ENCODE assay signal across 23 cellular contexts in genomic region chr10:118430190-118430589, GRCh38.
DNase-seq lines count a peak whose midpoint lies in the region; ATAC-seq and TF ChIP-seq lines count a peak whose summit lies in the region.
"Had no signal": no experiment of that assay in that cellular context is flagged by ENCODE, and none has a peak within 500 bp of the region (broad histone marks: within the 10 kb centered on the region; RNA-seq: fewer than 3 reads in every experiment).

No MANE protein-coding gene starts in this region.

- no peak overlapping the region for H3K18ac ChIP-seq in neuronal stem cell (ENCODE audit: low read length)

- H3K27me3 ChIP-seq in esophagus muscularis mucosa (no peaks in the 10 kb centered on the region), neuronal stem cell (ENCODE audit: control insufficient read depth in 3 of 3, insufficient read depth in 3 of 3, low read depth in 1 of 3, low read length in 3 of 3) (no peaks in the 10 kb centered on the region)
- H3K27me3 ChIP-seq: BE2C, BLaER1 had no signal

- CTCF ChIA-PET in activated CD4-positive, alpha-beta T cell treated with anti-CD3 and anti-CD28 coated beads for 36 hours (lab: Charles Lee), result interaction anchor here (1.6 kb wide), 1 partner anchor 9 kb away, joined by 6 read pairs; no protein-coding TSS in a partner anchor
- CTCF ChIA-PET in HEK293 (lab: Yijun Ruan, JAX) (interaction anchor here (1.1 to 1.6 kb wide), 2 partner anchors 29 to 171 kb away, joined by 3 to 4 read pairs; no protein-coding TSS in a partner anchor), HEK293T (lab: Yijun Ruan, JAX) (no interaction called here)

- TF ChIP-seq CTCF in HEK293 (tag by site-specific recombination; IDR thresholded peaks at IDR 0.05) (no peak), VCaP (conservative IDR thresholded peaks at IDR 0.05) (no peak), esophagus muscularis mucosa (IDR thresholded peaks at IDR 0.05) (no peak)

- H3K27me3 Mint-ChIP-seq in activated CD4-positive, alpha-beta T cell treated with anti-CD3 and anti-CD28 coated beads, Interleukin-2, amount 10 ng/mL, durations not matched to agents 24 days and 14 days, result peaks cover 22% of the 10 kb centered on the region
- peaks cover 21% of the 10 kb centered on the region for H3K27me3 Mint-ChIP-seq in activated CD4-positive, alpha-beta T cell treated with anti-CD3 and anti-CD28 coated beads for 36 hours

- H3K23ac ChIP-seq in neuronal stem cell (ENCODE audit: low read depth, low read length, poor library complexity), result no peak overlapping the region

- no peaks in the 10 kb centered on the region for H3K36me3 Mint-ChIP-seq in activated CD4-positive, alpha-beta T cell treated with anti-CD3 and anti-CD28 coated beads, Interleukin-2, amount 10 ng/mL, durations not matched to agents 24 days and 14 days (ENCODE audit: low read depth)
- no peaks in the 10 kb centered on the region for H3K36me3 Mint-ChIP-seq in activated CD4-positive, alpha-beta T cell treated with anti-CD3 and anti-CD28 coated beads for 36 hours (ENCODE audit: low read depth)
- H3K36me3 Mint-ChIP-seq: CD14-positive monocyte; CD4-positive, alpha-beta memory T cell; CD4-positive, CD25-positive, alpha-beta regulatory T cell; CD8-positive, alpha-beta memory T cell had no signal

- H4K8ac ChIP-seq in neuronal stem cell (ENCODE audit: low read depth, low read length), result no peak overlapping the region

- intact Hi-C loops in activated CD4-positive, alpha-beta T cell treated with anti-CD3 and anti-CD28 coated beads, Interleukin-2, amount 10 ng/mL, durations not matched to agents 24 days and 14 days (cut with micrococcal nuclease), result no loop called here
- intact Hi-C loops in activated CD4-positive, alpha-beta T cell treated with anti-CD3 and anti-CD28 coated beads for 36 hours (cut with DNase I, micrococcal nuclease), result no loop called here
- intact Hi-C loops in esophagus muscularis mucosa (cut with DNase I), result no loop called here

- H3K9ac ChIP-seq in neuronal stem cell (ENCODE audit: low read depth, low read length, poor library complexity), result no peak overlapping the region
- H3K9ac ChIP-seq: BLaER1 had no signal

- no peak overlapping the region for H3K14ac ChIP-seq in neuronal stem cell (ENCODE audit: low read length)

- no peak overlapping the region for H3K27ac ChIP-seq in HEK293 (ENCODE audit: extremely low read depth, low read depth, low read length)
- peak overlapping the region; percentile 44; the same call in 1 of the 2 replicates for H3K27ac ChIP-seq in VCaP
- H3K27ac ChIP-seq in esophagus muscularis mucosa (replicated peaks in 1 of 4), result no peak overlapping the region
- no peak overlapping the region for H3K27ac ChIP-seq in neuronal stem cell (replicated peaks; ENCODE audit: low read length)
- H3K27ac ChIP-seq: BLaER1 had no signal

- POLR2A ChIA-PET in activated CD4-positive, alpha-beta T cell treated with anti-CD3 and anti-CD28 coated beads for 36 hours (lab: Charles Lee), result no interaction called here
- POLR2A ChIA-PET in HEK293 (lab: Yijun Ruan, JAX), result no interaction called here
- POLR2A ChIA-PET in HEK293T (lab: Yijun Ruan, JAX), result no interaction called here

- no peak overlapping the region for H2AK5ac ChIP-seq in neuronal stem cell (ENCODE audit: low read depth, low read length)

- no peak for TF ChIP-seq POLR2A in esophagus muscularis mucosa (IDR thresholded peaks at IDR 0.05; ENCODE audit: low read depth)

- no peaks in the 10 kb centered on the region for H3K9me3 Mint-ChIP-seq in activated CD4-positive, alpha-beta T cell treated with anti-CD3 and anti-CD28 coated beads, Interleukin-2, amount 10 ng/mL, durations not matched to agents 24 days and 14 days
- no peaks in the 10 kb centered on the region for H3K9me3 Mint-ChIP-seq in activated CD4-positive, alpha-beta T cell treated with anti-CD3 and anti-CD28 coated beads for 36 hours (ENCODE audit: low read depth)

- no peaks in the 10 kb centered on the region for H3K4me1 Mint-ChIP-seq in activated CD4-positive, alpha-beta T cell treated with anti-CD3 and anti-CD28 coated beads, Interleukin-2, amount 10 ng/mL, durations not matched to agents 24 days and 14 days
- H3K4me1 Mint-ChIP-seq in activated CD4-positive, alpha-beta T cell treated with anti-CD3 and anti-CD28 coated beads for 36 hours, result no peaks in the 10 kb centered on the region
- H3K4me1 Mint-ChIP-seq: CD14-positive monocyte; CD4-positive, alpha-beta memory T cell; CD4-positive, CD25-positive, alpha-beta regulatory T cell; CD8-positive, alpha-beta memory T cell had no signal

- H3K9me3 ChIP-seq in HEK293 (ENCODE audit: control insufficient read depth, insufficient read depth, low read depth, low read length) (no peaks in the 10 kb centered on the region), esophagus muscularis mucosa (peaks cover 0 to 4% (median 0%) of the 10 kb centered on the region in 4 donors), neuronal stem cell (replicated peaks in 1 of 2; ENCODE audit: control insufficient read depth in 2 of 2, insufficient read depth in 1 of 2, low read depth in 1 of 2, low read length in 2 of 2) (no peaks in the 10 kb centered on the region)
- H3K9me3 ChIP-seq: BE2C, BLaER1 had no signal

- H4K91ac ChIP-seq in neuronal stem cell (ENCODE audit: low read depth, low read length, poor library complexity), result no peak overlapping the region

- no peak overlapping the region for H2BK5ac ChIP-seq in neuronal stem cell (ENCODE audit: low read length)

- no peak for TF ChIP-seq EP300 in esophagus muscularis mucosa (IDR thresholded peaks at IDR 0.05)

- H3K79me1 ChIP-seq in neuronal stem cell (ENCODE audit: low read depth, low read length), result no peaks in the 10 kb centered on the region

- no peak overlapping the region for H3K4me3 ChIP-seq in HEK293 (ENCODE audit: low read depth, low read length)
- no peak overlapping the region for H3K4me3 ChIP-seq in esophagus muscularis mucosa
- H3K4me3 ChIP-seq in neuronal stem cell (ENCODE audit: low read length in 2 of 2), result no peak overlapping the region
- H3K4me3 ChIP-seq: BLaER1 had no signal

- no peak for ATAC-seq in activated CD4-positive, alpha-beta T cell treated with anti-CD3 and anti-CD28 coated beads for 36 hours

- no peaks in the 10 kb centered on the region for H3K36me3 ChIP-seq in HEK293 (ENCODE audit: control insufficient read depth in 2 of 2, insufficient read depth in 1 of 2, low read length in 2 of 2)
- no peaks in the 10 kb centered on the region for H3K36me3 ChIP-seq in esophagus muscularis mucosa
- H3K36me3 ChIP-seq in neuronal stem cell (replicated peaks in 1 of 2; ENCODE audit: control insufficient read depth in 2 of 2, insufficient read depth in 2 of 2, low read length in 2 of 2), result no peaks in the 10 kb centered on the region
- H3K36me3 ChIP-seq: BE2C, BLaER1 had no signal

- H3K27ac Mint-ChIP-seq in activated CD4-positive, alpha-beta T cell treated with anti-CD3 and anti-CD28 coated beads, Interleukin-2, amount 10 ng/mL, durations not matched to agents 24 days and 14 days, result no peak overlapping the region
- no peak overlapping the region for H3K27ac Mint-ChIP-seq in activated CD4-positive, alpha-beta T cell treated with anti-CD3 and anti-CD28 coated beads for 36 hours
- H3K27ac Mint-ChIP-seq: CD14-positive monocyte; CD4-positive, alpha-beta memory T cell; CD4-positive, CD25-positive, alpha-beta regulatory T cell; CD8-positive, alpha-beta memory T cell had no signal

- no peak overlapping the region for H2BK120ac ChIP-seq in neuronal stem cell (ENCODE audit: low read depth, low read length)

- H2BK12ac ChIP-seq in neuronal stem cell (ENCODE audit: low read length), result no peak overlapping the region

- H2BK15ac ChIP-seq in neuronal stem cell (ENCODE audit: low read length), result no peak overlapping the region

- 83% methylated on average over 6 of the region's 6 CpGs for WGBS in esophagus muscularis mucosa
- no CpG with 5 or more reads among the region's 6 CpGs for WGBS in neuronal stem cell (ENCODE audit: extremely low coverage in 2 of 2, insufficient read length in 2 of 2, insufficient replicate concordance in 1 of 2), 2 donors

- H2AFZ ChIP-seq in neuronal stem cell (ENCODE audit: low read length), result no peak overlapping the region

- H3K4me1 ChIP-seq in HEK293 (ENCODE audit: control insufficient read depth, insufficient read depth, low read length) (no peaks in the 10 kb centered on the region), esophagus muscularis mucosa (no peaks in the 10 kb centered on the region), neuronal stem cell (ENCODE audit: control insufficient read depth in 2 of 2, insufficient read depth in 1 of 2, low read depth in 1 of 2, low read length in 2 of 2) (no peaks in the 10 kb centered on the region)
- H3K4me1 ChIP-seq: BE2C, BLaER1 had no signal

- DNase-seq in activated CD4-positive, alpha-beta T cell treated with anti-CD3 and anti-CD28 coated beads, Interleukin-2, amount 10 ng/mL, durations not matched to agents 24 days and 14 days, result peak; percentile 15
- DNase-seq in activated CD4-positive, alpha-beta T cell treated with anti-CD3 and anti-CD28 coated beads for 36 hours, result no peak
- DNase-seq in esophagus muscularis mucosa (ENCODE audit: extremely low spot score) (peak; percentile 39), neuronal stem cell (ENCODE audit: low spot score) (no peak), HEK293T (ENCODE audit: extremely low spot score) (no peak)
- DNase-seq: 8988T; ACHN; BE2C; C1 segment of cervical spinal cord; CD4-positive, alpha-beta memory T cell; CD4-positive, CD25-positive, alpha-beta regulatory T cell; CD8-positive, alpha-beta memory T cell; COR-L47; DMS 273 treated with DMSO at 0.1 percent for 48 hours; DMS153; DMS53; DMS79; DND-41; GF-D8 had no signal

- H3K4me3 Mint-ChIP-seq in activated CD4-positive, alpha-beta T cell treated with anti-CD3 and anti-CD28 coated beads, Interleukin-2, amount 10 ng/mL, durations not matched to agents 24 days and 14 days, result no peak overlapping the region
- no peak overlapping the region for H3K4me3 Mint-ChIP-seq in activated CD4-positive, alpha-beta T cell treated with anti-CD3 and anti-CD28 coated beads for 36 hours
- H3K4me3 Mint-ChIP-seq: CD14-positive monocyte; CD4-positive, alpha-beta memory T cell; CD4-positive, CD25-positive, alpha-beta regulatory T cell; CD8-positive, alpha-beta memory T cell had no signal

- H3K4ac ChIP-seq in neuronal stem cell (ENCODE audit: low read length), result no peak overlapping the region

- no peak overlapping the region for H3K4me2 ChIP-seq in neuronal stem cell (ENCODE audit: insufficient read depth, low read length, poor library complexity, severe bottlenecking)
- H3K4me2 ChIP-seq: BLaER1 had no signal

TF ChIP-seq in HEK293, 187 proteins besides CTCF, POLR2A, EP300 and RAD21 (continues in another document):
- no peak for TF ChIP-seq KLF1 (tag by site-specific recombination; IDR thresholded peaks at IDR 0.05)
- no peak for TF ChIP-seq ZNF768 (tag by site-specific recombination; IDR thresholded peaks at IDR 0.05)
- no peak for TF ChIP-seq ZNF585B (tag by site-specific recombination; IDR thresholded peaks at IDR 0.05)
- TF ChIP-seq ZNF146 (tag by site-specific recombination; IDR thresholded peaks at IDR 0.05), result peak; percentile 90

Comparison
In these comparisons a context has a peak if more than half of its experiments do, and no peak if none do; other contexts are left out.
1. DNase-seq: peak in activated CD4-positive, alpha-beta T cell treated with anti-CD3 and anti-CD28 coated beads, Interleukin-2, amount 10 ng/mL, durations not matched to agents 24 days and 14 days (single experiment) and esophagus muscularis mucosa (single experiment); none in activated CD4-positive, alpha-beta T cell treated with anti-CD3 and anti-CD28 coated beads for 36 hours (single experiment), neuronal stem cell (single experiment) and HEK293T (single experiment).